In genomic region chr5:35863159-35863558, GRCh38 we compare ENCODE assay signal across 10 cellular contexts. TPM values are rescaled to one million over a fixed set of nuclear protein-coding genes. Genes with fewer than 3 reads are reported as not detected.
DNase-seq lines count a peak whose midpoint lies in the region; ATAC-seq and TF ChIP-seq lines count a peak whose summit lies in the region.
"Had no signal": no experiment of that assay in that cellular context is flagged by ENCODE, and none has a peak within 500 bp of the region (broad histone marks: within the 10 kb centered on the region; RNA-seq: fewer than 3 reads in every experiment).

No MANE protein-coding gene starts in this region.

- H3K9me3 Mint-ChIP-seq in activated T-cell treated with anti-CD3 and anti-CD28 coated beads, Interleukin-2, amount 50 U/mL, for 24 hours, result peaks cover 13% of the 10 kb centered on the region
- no peaks in the 10 kb centered on the region for H3K9me3 Mint-ChIP-seq in activated B cell treated with CpG ODN at 0.5 μM for 24 hours
- no peaks in the 10 kb centered on the region for H3K9me3 Mint-ChIP-seq in stimulated activated effector memory CD8-positive, alpha-beta T cell treated with anti-CD3 and anti-CD28 coated beads, Interleukin-12 subunit alpha, Interleukin-12 subunit beta, amount 100 ng/mL, for 72 hours

- H3K27me3 Mint-ChIP-seq in activated T-cell treated with anti-CD3 and anti-CD28 coated beads, Interleukin-2, amount 50 U/mL, for 24 hours, result no peaks in the 10 kb centered on the region
- peaks cover 3% of the 10 kb centered on the region for H3K27me3 Mint-ChIP-seq in activated B cell treated with CpG ODN at 0.5 μM for 24 hours

- H3K27ac Mint-ChIP-seq in activated T-cell treated with anti-CD3 and anti-CD28 coated beads, Interleukin-2, amount 50 U/mL, for 24 hours, result peak overlapping the region; percentile 95
- no peak overlapping the region for H3K27ac Mint-ChIP-seq in activated B cell treated with CpG ODN at 0.5 μM for 24 hours
- peak overlapping the region; percentile 92 for H3K27ac Mint-ChIP-seq in stimulated activated effector memory CD8-positive, alpha-beta T cell treated with anti-CD3 and anti-CD28 coated beads, Interleukin-12 subunit alpha, Interleukin-12 subunit beta, amount 100 ng/mL, for 72 hours

- POLR2A ChIA-PET in activated B cell treated with CpG ODN at 0.5 μM for 24 hours (lab: Charles Lee), result no interaction called here

- intact Hi-C loops in activated B cell treated with CpG ODN at 0.5 μM for 24 hours (cut with micrococcal nuclease), result no loop called here

- TF ChIP-seq CTCF in activated B cell treated with CpG ODN at 0.5 μM for 24 hours (IDR thresholded peaks at IDR 0.05), result no peak

- CTCF ChIA-PET in activated B cell treated with CpG ODN at 0.5 μM for 24 hours (lab: Charles Lee), result no interaction called here

- peak overlapping the region; percentile 92 for H3K4me3 Mint-ChIP-seq in activated T-cell treated with anti-CD3 and anti-CD28 coated beads, Interleukin-2, amount 50 U/mL, for 24 hours
- no peak overlapping the region for H3K4me3 Mint-ChIP-seq in activated B cell treated with CpG ODN at 0.5 μM for 24 hours
- H3K4me3 Mint-ChIP-seq in stimulated activated effector memory CD8-positive, alpha-beta T cell treated with anti-CD3 and anti-CD28 coated beads, Interleukin-12 subunit alpha, Interleukin-12 subunit beta, amount 100 ng/mL, for 72 hours, result peak overlapping the region; percentile 68

- peak; percentile 28 for ATAC-seq in activated B cell treated with CpG ODN at 0.5 μM for 24 hours (ENCODE audit: low read depth)
- ATAC-seq in stimulated activated effector memory CD8-positive, alpha-beta T cell treated with anti-CD3 and anti-CD28 coated beads, Interleukin-12 subunit alpha, Interleukin-12 subunit beta, amount 100 ng/mL, for 72 hours, result peak; percentile 87
- ATAC-seq: body of pancreas had no signal

- DNase-seq in activated T-cell treated with anti-CD3 and anti-CD28 coated beads, Interleukin-2, amount 50 U/mL, for 24 hours, result no peak
- no peak for DNase-seq in activated T-cell treated with anti-CD3 and anti-CD28 coated beads for 4 hours
- DNase-seq in HT-29 (ENCODE audit: low spot score), result peak; percentile 38
- no peak for DNase-seq in activated B cell treated with CpG ODN at 0.5 μM for 24 hours
- DNase-seq in stimulated activated effector memory CD8-positive, alpha-beta T cell treated with anti-CD3 and anti-CD28 coated beads, Interleukin-12 subunit alpha, Interleukin-12 subunit beta, amount 100 ng/mL, for 72 hours (ENCODE audit: low spot score in 2 of 2), result peak in 1 of 2 donors; percentile 46
- DNase-seq in NCI-H2171 treated with DMSO at 0.1 percent for 48 hours (lab: John Stamatoyannopoulos, UW), result no peak
- no peak for DNase-seq in NCI-H146 (lab: John Stamatoyannopoulos, UW)
- no peak for DNase-seq in HCEC 1CT
- DNase-seq: body of pancreas, NCI-H1694 treated with DMSO at 0.1 percent for 48 hours had no signal

- peaks cover 92% of the 10 kb centered on the region for H3K36me3 Mint-ChIP-seq in activated T-cell treated with anti-CD3 and anti-CD28 coated beads, Interleukin-2, amount 50 U/mL, for 24 hours (ENCODE audit: low read depth)
- H3K36me3 Mint-ChIP-seq in activated B cell treated with CpG ODN at 0.5 μM for 24 hours (ENCODE audit: low read depth), result no peaks in the 10 kb centered on the region
- H3K36me3 Mint-ChIP-seq in stimulated activated effector memory CD8-positive, alpha-beta T cell treated with anti-CD3 and anti-CD28 coated beads, Interleukin-12 subunit alpha, Interleukin-12 subunit beta, amount 100 ng/mL, for 72 hours, result peaks cover 97% of the 10 kb centered on the region

- H3K4me1 Mint-ChIP-seq in activated T-cell treated with anti-CD3 and anti-CD28 coated beads, Interleukin-2, amount 50 U/mL, for 24 hours (ENCODE audit: low read depth), result peaks cover 90% of the 10 kb centered on the region
- H3K4me1 Mint-ChIP-seq in activated B cell treated with CpG ODN at 0.5 μM for 24 hours, result peaks cover 2% of the 10 kb centered on the region
- H3K4me1 Mint-ChIP-seq in stimulated activated effector memory CD8-positive, alpha-beta T cell treated with anti-CD3 and anti-CD28 coated beads, Interleukin-12 subunit alpha, Interleukin-12 subunit beta, amount 100 ng/mL, for 72 hours, result peaks cover 74% of the 10 kb centered on the region

RNA-seq across cellular contexts. Expression of gene IL7R, which starts 6.5 kb away (rescaled TPM):
- not detected in 2 replicates for total RNA-seq in HT-29 (2014; rRNA removed; shearing (Covaris generic))
- total RNA-seq in activated B cell treated with CpG ODN at 0.5 μM for 24 hours, result 1.9 and 3.0 TPM in 2 replicates
